Comparison of ENCODE assay signal across 13 cellular contexts in genomic region chr2:108580079-108580478, GRCh38. TPM values are rescaled to one million over a fixed set of nuclear protein-coding genes. Genes with fewer than 3 reads are reported as not detected.
DNase-seq lines count a peak whose midpoint lies in the region; ATAC-seq, FAIRE-seq and TF ChIP-seq lines count a peak whose summit lies in the region.
"Had no signal": no experiment of that assay in that cellular context is flagged by ENCODE, and none has a peak within 500 bp of the region (broad histone marks: within the 10 kb centered on the region; RNA-seq: fewer than 3 reads in every experiment).

No MANE protein-coding gene starts in this region.

- DNase-seq in Right ventricle myocardium superior: no peak
- DNase-seq in Right ventricle myocardium inferior (ENCODE audit: missing footprints): no peak
- no peak for DNase-seq in GM12878 (ENCODE audit: low read depth, low spot score)
- no peak for DNase-seq in transverse colon
- no peak for DNase-seq in PC-3
- DNase-seq in dedifferentiated amniotic fluid mesenchymal stem cell (ENCODE audit: extremely low spot score): no peak
- DNase-seq: AML-193; NCI-H1105; stimulated activated CD4-positive, alpha-beta T cell treated with anti-CD3 and anti-CD28 coated beads, Interleukin-2, amount 100 ng/mL, for 24 hours; T-helper 9 cell had no signal

- POLR2A ChIA-PET in GM12878 (lab: Charles Lee): interaction anchor here (4.5 kb wide), 1 partner anchor 45 kb away, joined by 32 read pairs; the partner anchor contains the start of gene LIMS1
- POLR2A ChIA-PET in PC-3 (lab: Charles Lee; ENCODE audit: unreplicated experiment): no interaction called here

- H4K20me1 ChIP-seq in GM12878 (ENCODE audit: control insufficient read depth, insufficient read depth) (peaks cover 4% of the 10 kb centered on the region; the same call in 1 of the 2 replicates), PC-3 (ENCODE audit: low read length) (no peaks in the 10 kb centered on the region)

- TF ChIP-seq CTCF in GM12878 (IDR thresholded peaks at IDR 0.05 in 2 of 3, conservative IDR thresholded peaks at IDR 0.05 in 1 of 3; ENCODE audit: control insufficient read depth in 2 of 3, extremely low read depth in 1 of 3, insufficient read depth in 1 of 3, low read depth in 3 of 3, low read length in 3 of 3): no peak
- no peak for TF ChIP-seq CTCF in transverse colon (IDR thresholded peaks at IDR 0.05)
- TF ChIP-seq CTCF in PC-3 (conservative IDR thresholded peaks at IDR 0.05; ENCODE audit: low read depth, low read length): no peak

- 45% methylated on average over 2 of the region's 2 CpGs for WGBS in GM12878 (ENCODE audit: insufficient coverage, insufficient replicate concordance, low lambda C conversion rate, missing lambda C conversion rate)
- WGBS in mesodermal cell (ENCODE audit: insufficient coverage in 2 of 2), 2 experiments: 89 to 100% methylated on average over 2 of the region's 2 CpGs
- WGBS in transverse colon (ENCODE audit: low coverage in 1 of 2), 2 donors: 58 to 78% methylated on average over 1 to 2 of the region's 2 CpGs

- BruUV-seq in GM12878 (replicated peaks; lab: Mats Ljungman, UMichigan): no TSS peak
- no TSS peak for BruUV-seq in PC-3 (replicated peaks; lab: Mats Ljungman, UMichigan)

- H2AFZ ChIP-seq in GM12878 (ENCODE audit: control insufficient read depth, low read depth, low read length) (no peak overlapping the region), PC-3 (ENCODE audit: low read length) (no peak overlapping the region)

- no peak for TF ChIP-seq EP300 in GM12878 (IDR thresholded peaks at IDR 0.05; ENCODE audit: borderline replicate concordance in 1 of 2, control insufficient read depth in 1 of 2, low read depth in 2 of 2, low read length in 2 of 2)
- no peak for TF ChIP-seq EP300 in transverse colon (IDR thresholded peaks at IDR 0.05; ENCODE audit: low read depth)

- peak overlapping the region; percentile 56 for H3K4me2 ChIP-seq in GM12878 (ENCODE audit: control insufficient read depth, insufficient read depth)
- H3K4me2 ChIP-seq in PC-3 (ENCODE audit: low read length): no peak overlapping the region

- H3K9me3 ChIP-seq in GM12878 (replicated peaks; ENCODE audit: control insufficient read depth, insufficient read depth, low read length) (no peaks in the 10 kb centered on the region), mesodermal cell (ENCODE audit: control insufficient read depth, low read length) (no peaks in the 10 kb centered on the region), transverse colon (no peaks in the 10 kb centered on the region), PC-3 (ENCODE audit: low read length) (no peaks in the 10 kb centered on the region)

- ATAC-seq in Right ventricle myocardium superior (ENCODE audit: poor library complexity): peak; percentile 6
- ATAC-seq in Right ventricle myocardium inferior: no peak
- peak; percentile 11 for ATAC-seq in GM12878
- ATAC-seq in PC-3: no peak
- ATAC-seq in HG02981 (IDR thresholded peaks at IDR 0.05; ENCODE audit: unreplicated experiment): no peak
- ATAC-seq: Panc1 had no signal

- H3K36me3 ChIP-seq in GM12878 (ENCODE audit: control insufficient read depth in 2 of 2, insufficient read depth in 2 of 2, low read length in 1 of 2) (no peaks in the 10 kb centered on the region), mesodermal cell (ENCODE audit: control insufficient read depth, insufficient read depth, low read length) (peaks cover 4% of the 10 kb centered on the region), transverse colon (no peaks in the 10 kb centered on the region), PC-3 (ENCODE audit: low read depth, low read length) (no peaks in the 10 kb centered on the region)

- in situ Hi-C loops in GM12878 (cut with MboI): loop anchor here (5.0 to 25.0 kb wide), 4 partner anchors 183 to 645 kb away; no protein-coding TSS in a partner anchor
- in situ Hi-C loops in transverse colon (cut with MboI; ENCODE audit: low pct_ligation_motif_present in 1 of 4, low pct_unique_long_range_greater_than_20kb in 1 of 4, low sequenced_read_pairs in 3 of 4): loop anchor here (10.0 to 25.0 kb wide), 5 partner anchors 45 to 368 kb away; partner anchors contain the start of gene LIMS1 (in 1 of the 4)

- H3K9me2 ChIP-seq in PC-3 (replicated peaks; ENCODE audit: low read length): no peaks in the 10 kb centered on the region

- intact Hi-C loops in Right ventricle myocardium superior (cut with DNase I) (no loop called here), Right ventricle myocardium inferior (cut with DNase I) (loop anchor here (5.0 to 10.0 kb wide), 2 partner anchors 133 to 365 kb away; partner anchors contain the start of gene GCC2), GM12878 (cut with micrococcal nuclease; ENCODE audit: unreplicated experiment) (loop anchor here (5.0 kb wide), 3 partner anchors 43 to 363 kb away; partner anchors contain the start of gene GCC2), transverse colon (cut with DNase I; ENCODE audit: low total_unique reads) (loop anchor here (10.0 kb wide), 1 partner anchor 235 kb away; no protein-coding TSS in a partner anchor), PC-3 (cut with micrococcal nuclease) (no loop called here)

- no peak overlapping the region; the same call in 1 of the 2 replicates for H3K9ac ChIP-seq in GM12878 (ENCODE audit: control insufficient read depth, insufficient read depth, low read length)
- no peak overlapping the region for H3K9ac ChIP-seq in PC-3 (ENCODE audit: low read length)

- RAD21 ChIA-PET in GM12878 (lab: Charles Lee; ENCODE audit: unreplicated experiment): interaction anchor here (0.9 to 3.1 kb wide), 7 partner anchors 9 to 182 kb away, joined by 3 to 13 read pairs (median 5); no protein-coding TSS in a partner anchor

- TF ChIP-seq RAD21 in GM12878 (IDR thresholded peaks at IDR 0.05; ENCODE audit: insufficient read depth, low read depth, low read length): no peak

- H3K79me2 ChIP-seq in GM12878 (ENCODE audit: control insufficient read depth, insufficient read depth, low read length): peaks cover 23% of the 10 kb centered on the region
- H3K79me2 ChIP-seq in PC-3 (ENCODE audit: low read length): peaks cover 66% of the 10 kb centered on the region

- TF ChIP-seq POLR2A in GM12878 (IDR thresholded peaks at IDR 0.05; ENCODE audit: low read depth, low read length) (no peak), transverse colon (IDR thresholded peaks at IDR 0.05) (no peak)

- H3F3A ChIP-seq in PC-3 (ENCODE audit: low read length, unreplicated experiment): no peaks in the 10 kb centered on the region

- peak; percentile 74 for FAIRE-seq in GM12878 (lab: Jason Lieb, UNC)

- SMC1A ChIA-PET in GM12878 (lab: Charles Lee; ENCODE audit: uncharacterized antibody, unreplicated experiment): interaction anchor here (0.8 to 16.2 kb wide), 10 partner anchors 8 to 172 kb away, joined by 3 to 214 read pairs (median 4); partner anchors contain the start of gene LIMS1

- H3K4me1 ChIP-seq in GM12878 (ENCODE audit: control insufficient read depth, insufficient read depth, low read length) (peaks cover 36% of the 10 kb centered on the region), mesodermal cell (ENCODE audit: control insufficient read depth, insufficient read depth, low read length, poor library complexity, severe bottlenecking) (peaks cover 26% of the 10 kb centered on the region), transverse colon (peaks cover 5 to 43% (median 19%) of the 10 kb centered on the region in 4 donors), PC-3 (ENCODE audit: insufficient read depth, low read length) (peaks cover 28% of the 10 kb centered on the region)

- CTCF ChIA-PET in GM12878 (lab: Yijun Ruan, JAX): interaction anchor here (0.9 to 10.0 kb wide), 6 partner anchors 12 to 184 kb away, joined by 3 to 118 read pairs (median 4); partner anchors contain the start of gene LIMS1
- CTCF ChIA-PET in PC-3 (lab: Charles Lee): no interaction called here

- H3K27ac ChIP-seq in GM12878 (ENCODE audit: control insufficient read depth, insufficient read depth) (peak overlapping the region; percentile 75), mesodermal cell (ENCODE audit: low read depth, low read length, severe bottlenecking) (peak overlapping the region; percentile 1), transverse colon (peak overlapping the region; percentile 0 to 36 (median 12)), PC-3 (ENCODE audit: low read length) (no peak overlapping the region)

- no peak overlapping the region for H3K4me3 ChIP-seq in GM12878
- no peak overlapping the region for H3K4me3 ChIP-seq in mesodermal cell (ENCODE audit: extremely low read depth, insufficient read depth, low read length, poor library complexity, severe bottlenecking)
- no peak overlapping the region for H3K4me3 ChIP-seq in transverse colon
- H3K4me3 ChIP-seq in PC-3 (ENCODE audit: low read length): no peak overlapping the region

- no peaks in the 10 kb centered on the region for H3K27me3 ChIP-seq in GM12878 (replicated peaks in 1 of 2; ENCODE audit: control insufficient read depth in 2 of 2, insufficient read depth in 2 of 2, low read length in 1 of 2)
- no peaks in the 10 kb centered on the region for H3K27me3 ChIP-seq in transverse colon
- no peaks in the 10 kb centered on the region for H3K27me3 ChIP-seq in PC-3 (ENCODE audit: low read length)

TF ChIP-seq in GM12878, 131 proteins besides CTCF, POLR2A, EP300 and RAD21:
- TF ChIP-seq STAT3 (IDR thresholded peaks at IDR 0.05; ENCODE audit: low read depth, low read length) (no peak), SPI1 (IDR thresholded peaks at IDR 0.05; ENCODE audit: borderline replicate concordance, insufficient read depth, low read depth, low read length) (0 out of 2 replicates have a peak, but pooled peaks have one; percentile 5)

RNA-seq across cellular contexts. Expression of gene LIMS1, which starts 45.8 kb away (rescaled TPM):
- total RNA-seq in Right ventricle myocardium superior (75.7 TPM), Right ventricle myocardium inferior (84.3 TPM), GM12878 (2014; rRNA removed) (37.6 and 42.2 TPM in 2 replicates), GM12878 (2014; rRNA removed; fragmentation: Illumina TruSeq; extraction: Trizol) (40.6 and 43.2 TPM in 2 replicates), GM12878 (2021) (51.4 and 55.3 TPM in 2 replicates), transverse colon (10 to 100 TPM in 3 of 4 donors, 1 to 10 TPM in 1; 4.5 to 41.0 (median 24.1) TPM), PC-3 (2014; rRNA removed) (58.9 and 62.7 TPM in 2 replicates)
- total RNA-seq in GM12878 (2013; cell fraction: nucleolus; rRNA removed): 102 and 105 TPM in 2 replicates
- 11.2 TPM for polyA plus RNA-seq in GM12878 (2011; ENCODE audit: low read depth)
- polyA plus RNA-seq in GM12878 (2011; rRNA removed) (98.1 and 102 TPM in 2 replicates), GM12878 (2014; fragmentation: Illumina TruSeq; extraction: Trizol) (47.3 and 49.2 TPM in 2 replicates), GM12878 (2014; fragmentation: Nextera tagmentation; extraction: Ambion mirVana) (10 to 100 TPM; 15.7 to 17.6 TPM), GM12878 (2014; rRNA removed) (37.3 and 46.5 TPM in 2 replicates), GM12878 (2016; fragmentation: Nextera tagmentation; extraction: Ambion mirVana) (10 to 100 TPM; 48.3 to 54.6 TPM)
- 112 and 119 TPM in 2 replicates for polyA plus RNA-seq in GM12878 (2011; cell fraction: cytosol; rRNA removed)
- polyA plus RNA-seq in GM12878 (2011; cell fraction: nucleus; rRNA removed): 26.9 and 28.1 TPM in 2 replicates
- 18.4 and 22.1 TPM in 2 replicates for polyA plus RNA-seq in GM12878 (2012)
- polyA minus RNA-seq in GM12878 (2011; rRNA and poly(A)+ RNA removed): 166 and 232 TPM in 2 replicates
- polyA minus RNA-seq in GM12878 (2011; cell fraction: cytosol; rRNA and poly(A)+ RNA removed): 49.3 and 61.3 TPM in 2 replicates
- 32.3 and 46.7 TPM in 2 replicates for polyA minus RNA-seq in GM12878 (2011; cell fraction: nucleus; rRNA and poly(A)+ RNA removed)
- 80.4 TPM for polyA plus RNA-seq in mesodermal cell (2013, experiment 1 of 2)
- polyA plus RNA-seq in mesodermal cell (2013, experiment 2 of 2): 79.2 TPM

Comparison
In these comparisons a context has a peak if more than half of its experiments do, and no peak if none do; other contexts are left out.
1. ATAC-seq: peak in Right ventricle myocardium superior (single experiment) and GM12878 (single experiment); none in Right ventricle myocardium inferior (single experiment), PC-3 (single experiment) and HG02981 (single experiment).
2. intact Hi-C loops: an anchor here in Right ventricle myocardium inferior (5.0 to 10.0 kb wide), GM12878 (5.0 kb wide) and transverse colon (10.0 kb wide); none called in Right ventricle myocardium superior and PC-3.